8 cellular contexts compared by ENCODE assay signal in the genomic region with DNA sequence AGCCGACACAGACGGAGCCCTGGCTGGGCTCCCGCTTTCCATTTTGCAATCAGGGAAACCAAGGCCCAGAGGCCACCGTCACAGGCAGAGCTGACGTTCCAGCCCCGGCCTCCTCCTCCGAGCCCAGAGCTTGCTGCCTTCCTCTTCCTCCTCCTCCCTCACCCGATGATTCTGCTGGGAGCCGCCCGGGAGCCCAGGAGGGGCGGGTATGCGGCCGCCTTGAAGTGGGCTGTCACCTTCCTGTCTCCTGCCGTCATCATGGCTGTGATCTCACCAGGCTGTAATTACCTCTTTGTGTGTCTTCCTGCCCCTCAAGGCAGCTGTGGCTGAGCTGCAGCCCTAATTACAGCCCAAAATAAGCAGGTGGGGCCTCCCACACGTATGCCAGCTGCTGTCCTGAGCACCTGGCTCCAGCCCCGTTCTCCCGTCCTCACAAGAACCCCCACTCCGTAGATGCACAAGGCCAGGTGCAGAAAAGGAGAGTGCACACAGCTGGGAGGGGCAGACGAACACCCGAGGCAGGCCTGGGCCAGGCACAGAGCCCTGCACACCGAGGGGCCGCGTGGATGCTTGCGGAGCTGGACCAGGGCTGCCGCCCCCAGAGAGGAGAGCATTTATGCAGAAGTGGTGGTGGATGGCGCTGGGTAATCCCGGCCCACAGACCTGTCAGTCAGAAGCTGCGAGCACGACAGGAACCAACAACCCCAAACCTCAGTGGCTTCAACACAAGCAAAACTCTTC. TPM values are rescaled to one million over a fixed set of nuclear protein-coding genes. Genes with fewer than 3 reads are reported as not detected.
A peak's percentile ranks its signal among the peaks of the same experiment; 100 is the strongest.
DNase-seq lines count a peak whose midpoint lies in the region; ATAC-seq, FAIRE-seq and TF ChIP-seq lines count a peak whose summit lies in the region.

No MANE protein-coding gene starts in this region.

- peak overlapping the region; percentile 60 for H3K4me3 Mint-ChIP-seq in mesothelial cell of epicardium
- H3K4me3 Mint-ChIP-seq in stimulated activated effector memory CD8-positive, alpha-beta T cell treated with anti-CD3 and anti-CD28 coated beads, Interleukin-12 subunit alpha, Interleukin-12 subunit beta, amount 100 ng/mL, for 72 hours, result peak overlapping the region; percentile 86

- peak; percentile 68 for DNase-seq in CMK (ENCODE audit: low read depth)
- DNase-seq in NCI-H1436 treated with DMSO at 0.1 percent for 48 hours (lab: John Stamatoyannopoulos, UW), result peak; percentile 95
- peak; percentile 29 to 71 (median 50) for DNase-seq in activated CD4-positive, CD25-positive, alpha-beta regulatory T cell (lab: John Stamatoyannopoulos, UW)
- DNase-seq in bronchial epithelial cell (ENCODE audit: low read depth), result peak; percentile 64
- DNase-seq in mesothelial cell of epicardium (ENCODE audit: low spot score in 2 of 2, unreplicated experiment in 2 of 2), result no peak
- DNase-seq in stimulated activated effector memory CD8-positive, alpha-beta T cell treated with anti-CD3 and anti-CD28 coated beads, Interleukin-12 subunit alpha, Interleukin-12 subunit beta, amount 100 ng/mL, for 72 hours (ENCODE audit: low spot score in 2 of 2), result peak; percentile 49 to 85

- H3K27ac Mint-ChIP-seq in mesothelial cell of epicardium, result peak overlapping the region; percentile 97
- peak overlapping the region; percentile 96 for H3K27ac Mint-ChIP-seq in stimulated activated effector memory CD8-positive, alpha-beta T cell treated with anti-CD3 and anti-CD28 coated beads, Interleukin-12 subunit alpha, Interleukin-12 subunit beta, amount 100 ng/mL, for 72 hours

- peaks cover 31% of the 10 kb centered on the region for H3K4me1 Mint-ChIP-seq in mesothelial cell of epicardium
- peaks cover 48% of the 10 kb centered on the region for H3K4me1 Mint-ChIP-seq in stimulated activated effector memory CD8-positive, alpha-beta T cell treated with anti-CD3 and anti-CD28 coated beads, Interleukin-12 subunit alpha, Interleukin-12 subunit beta, amount 100 ng/mL, for 72 hours

- H3K9me3 Mint-ChIP-seq in mesothelial cell of epicardium, result no peaks in the 10 kb centered on the region
- no peaks in the 10 kb centered on the region for H3K9me3 Mint-ChIP-seq in stimulated activated effector memory CD8-positive, alpha-beta T cell treated with anti-CD3 and anti-CD28 coated beads, Interleukin-12 subunit alpha, Interleukin-12 subunit beta, amount 100 ng/mL, for 72 hours

- H3K36me3 ChIP-seq in bronchial epithelial cell (ENCODE audit: control insufficient read depth, insufficient read depth, low read length), result peaks cover 2% of the 10 kb centered on the region

- no peak for TF ChIP-seq CTCF in bronchial epithelial cell (IDR thresholded peaks at IDR 0.05; ENCODE audit: insufficient read depth, low read length, severe bottlenecking)
- no peak for TF ChIP-seq CTCF in mesothelial cell of epicardium (IDR thresholded peaks at IDR 0.05; ENCODE audit: unreplicated experiment)

- H3K4me3 ChIP-seq in bronchial epithelial cell (ENCODE audit: low read depth, low read length), result no peak overlapping the region

- no peaks in the 10 kb centered on the region for H3K27me3 ChIP-seq in bronchial epithelial cell (ENCODE audit: control insufficient read depth, insufficient read depth, low read length)

- peak; percentile 57 for ATAC-seq in stimulated activated effector memory CD8-positive, alpha-beta T cell treated with anti-CD3 and anti-CD28 coated beads, Interleukin-12 subunit alpha, Interleukin-12 subunit beta, amount 100 ng/mL, for 72 hours
- ATAC-seq in HG03565 (IDR thresholded peaks at IDR 0.05; ENCODE audit: unreplicated experiment) (no peak), GM21423 (IDR thresholded peaks at IDR 0.05; ENCODE audit: unreplicated experiment) (no peak)

- no peaks in the 10 kb centered on the region for H3K27me3 Mint-ChIP-seq in mesothelial cell of epicardium (ENCODE audit: low read depth)

- FAIRE-seq in bronchial epithelial cell (lab: Jason Lieb, UNC), result no peak

- H3K36me3 Mint-ChIP-seq in mesothelial cell of epicardium, result peaks cover 10% of the 10 kb centered on the region
- H3K36me3 Mint-ChIP-seq in stimulated activated effector memory CD8-positive, alpha-beta T cell treated with anti-CD3 and anti-CD28 coated beads, Interleukin-12 subunit alpha, Interleukin-12 subunit beta, amount 100 ng/mL, for 72 hours, result peaks cover 31% of the 10 kb centered on the region

RNA-seq across cellular contexts. Expression of gene TPGS1, which starts 4.0 kb away (rescaled TPM):
- 16.8 and 23.2 TPM in 2 replicates for total RNA-seq in bronchial epithelial cell
- 30.8 to 32.4 TPM (median 32.3 TPM) in 3 replicates for total RNA-seq in mesothelial cell of epicardium

RNA-seq across cellular contexts. Expression of gene MADCAM1, which starts 15.0 kb away (rescaled TPM):
- total RNA-seq in bronchial epithelial cell, result not detected in 2 replicates
- 0.75 to 1.1 TPM (median 0.98 TPM) in 3 replicates for total RNA-seq in mesothelial cell of epicardium

RNA-seq across cellular contexts. Expression of gene CDC34, which starts 20.3 kb away (rescaled TPM):
- total RNA-seq in bronchial epithelial cell (143 and 169 TPM in 2 replicates), mesothelial cell of epicardium (98.1 to 106 TPM (median 99.5 TPM) in 3 replicates)

RNA-seq across cellular contexts. Expression of gene GZMM, which starts 32.6 kb away (rescaled TPM):
- not detected in 2 replicates for total RNA-seq in bronchial epithelial cell
- total RNA-seq in mesothelial cell of epicardium, result 0.25 to 0.40 TPM (median 0.29 TPM) in 3 replicates

RNA-seq across cellular contexts. Expression of gene SHC2, which starts 50.4 kb away (rescaled TPM):
- total RNA-seq in bronchial epithelial cell, result under 0.01 and 0.51 TPM in 2 replicates
- total RNA-seq in mesothelial cell of epicardium, result 85.1 to 91.0 TPM (median 86.4 TPM) in 3 replicates

Comparison
In these comparisons a context has a peak if more than half of its experiments do, and no peak if none do; other contexts are left out.
1. DNase-seq: peak in CMK (single experiment), NCI-H1436 treated with DMSO at 0.1 percent for 48 hours (single experiment), activated CD4-positive, CD25-positive, alpha-beta regulatory T cell (4 of 4), bronchial epithelial cell (single experiment) and stimulated activated effector memory CD8-positive, alpha-beta T cell treated with anti-CD3 and anti-CD28 coated beads, Interleukin-12 subunit alpha, Interleukin-12 subunit beta, amount 100 ng/mL, for 72 hours (2 of 2); none in mesothelial cell of epicardium (0 of 2).